ENCODE assay signal across 1 cellular context in genomic region chr14:52791204-52792096, GRCh38.
TF ChIP-seq lines count a peak whose summit lies in the region.

TSS of gene GNPNAT1 (minus strand) at chr14:52791607. CDS start at chr14:52784650, 6,957 bp downstream.

TF ChIP-seq in HepG2, 621 proteins besides CTCF, POLR2A, EP300 and RAD21 (continued from another document and continues in another):
- TF ChIP-seq ATF3 (CRISPR knock-in tag; IDR thresholded peaks at IDR 0.05), result peak; percentile 59
- TF ChIP-seq TAF15 (IDR thresholded peaks at IDR 0.05; ENCODE audit: low read depth, low read length, poor library complexity, severe bottlenecking), result no peak
- no peak for TF ChIP-seq PREB (CRISPR knock-in tag; IDR thresholded peaks at IDR 0.05)
- no peak for TF ChIP-seq ZNF468 (CRISPR knock-in tag; IDR thresholded peaks at IDR 0.05)
- TF ChIP-seq, protein P1, sequence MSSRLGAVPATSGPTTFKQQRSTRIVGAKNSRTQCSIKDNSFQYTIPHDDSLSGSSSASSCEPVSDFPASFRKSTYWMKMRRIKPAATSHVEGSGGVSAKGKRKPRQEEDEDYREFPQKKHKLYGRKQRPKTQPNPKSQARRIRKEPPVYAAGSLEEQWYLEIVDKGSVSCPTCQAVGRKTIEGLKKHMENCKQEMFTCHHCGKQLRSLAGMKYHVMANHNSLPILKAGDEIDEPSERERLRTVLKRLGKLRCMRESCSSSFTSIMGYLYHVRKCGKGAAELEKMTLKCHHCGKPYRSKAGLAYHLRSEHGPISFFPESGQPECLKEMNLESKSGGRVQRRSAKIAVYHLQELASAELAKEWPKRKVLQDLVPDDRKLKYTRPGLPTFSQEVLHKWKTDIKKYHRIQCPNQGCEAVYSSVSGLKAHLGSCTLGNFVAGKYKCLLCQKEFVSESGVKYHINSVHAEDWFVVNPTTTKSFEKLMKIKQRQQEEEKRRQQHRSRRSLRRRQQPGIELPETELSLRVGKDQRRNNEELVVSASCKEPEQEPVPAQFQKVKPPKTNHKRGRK (CRISPR knock-in tag; IDR thresholded peaks at IDR 0.05), result no peak
- no peak for TF ChIP-seq TBL1XR1 (IDR thresholded peaks at IDR 0.05; ENCODE audit: borderline replicate concordance, low read length, partially characterized antibody)
- no peak for TF ChIP-seq FOXK2 (IDR thresholded peaks at IDR 0.05)
- peak; percentile 73; the same call in 1 of the 2 replicates for TF ChIP-seq ZNF609 (CRISPR knock-in tag; IDR thresholded peaks at IDR 0.05; ENCODE audit: borderline replicate concordance)
- TF ChIP-seq HMGA1 (CRISPR knock-in tag; conservative IDR thresholded peaks at IDR 0.05), result no peak
- TF ChIP-seq, protein P2, sequence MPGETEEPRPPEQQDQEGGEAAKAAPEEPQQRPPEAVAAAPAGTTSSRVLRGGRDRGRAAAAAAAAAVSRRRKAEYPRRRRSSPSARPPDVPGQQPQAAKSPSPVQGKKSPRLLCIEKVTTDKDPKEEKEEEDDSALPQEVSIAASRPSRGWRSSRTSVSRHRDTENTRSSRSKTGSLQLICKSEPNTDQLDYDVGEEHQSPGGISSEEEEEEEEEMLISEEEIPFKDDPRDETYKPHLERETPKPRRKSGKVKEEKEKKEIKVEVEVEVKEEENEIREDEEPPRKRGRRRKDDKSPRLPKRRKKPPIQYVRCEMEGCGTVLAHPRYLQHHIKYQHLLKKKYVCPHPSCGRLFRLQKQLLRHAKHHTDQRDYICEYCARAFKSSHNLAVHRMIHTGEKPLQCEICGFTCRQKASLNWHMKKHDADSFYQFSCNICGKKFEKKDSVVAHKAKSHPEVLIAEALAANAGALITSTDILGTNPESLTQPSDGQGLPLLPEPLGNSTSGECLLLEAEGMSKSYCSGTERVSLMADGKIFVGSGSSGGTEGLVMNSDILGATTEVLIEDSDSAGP (CRISPR knock-in tag; IDR thresholded peaks at IDR 0.05; ENCODE audit: borderline replicate concordance), result peak; percentile 94
- peak; percentile 89; the same call in 1 of the 2 replicates for TF ChIP-seq ZNF772 (CRISPR knock-in tag; IDR thresholded peaks at IDR 0.05)
- peak; percentile 84; the same call in 1 of the 2 replicates for TF ChIP-seq ZNF317 (CRISPR knock-in tag; IDR thresholded peaks at IDR 0.05)
- TF ChIP-seq ASH2L (IDR thresholded peaks at IDR 0.05; ENCODE audit: insufficient read length, low read depth, low read length), result peak; percentile 66
- peak; percentile 18; the same call in 1 of the 2 replicates for TF ChIP-seq ZNF670 (CRISPR knock-in tag; IDR thresholded peaks at IDR 0.05; ENCODE audit: borderline replicate concordance)
- TF ChIP-seq IRF9 (CRISPR knock-in tag; IDR thresholded peaks at IDR 0.05; ENCODE audit: borderline replicate concordance), result peak; percentile 77
- peak; percentile 87; the same call in 1 of the 2 replicates for TF ChIP-seq ZNF232 (CRISPR knock-in tag; IDR thresholded peaks at IDR 0.05; ENCODE audit: borderline replicate concordance)
- no peak for TF ChIP-seq ZNF850 (CRISPR knock-in tag; conservative IDR thresholded peaks at IDR 0.05)
- TF ChIP-seq, protein P3, sequence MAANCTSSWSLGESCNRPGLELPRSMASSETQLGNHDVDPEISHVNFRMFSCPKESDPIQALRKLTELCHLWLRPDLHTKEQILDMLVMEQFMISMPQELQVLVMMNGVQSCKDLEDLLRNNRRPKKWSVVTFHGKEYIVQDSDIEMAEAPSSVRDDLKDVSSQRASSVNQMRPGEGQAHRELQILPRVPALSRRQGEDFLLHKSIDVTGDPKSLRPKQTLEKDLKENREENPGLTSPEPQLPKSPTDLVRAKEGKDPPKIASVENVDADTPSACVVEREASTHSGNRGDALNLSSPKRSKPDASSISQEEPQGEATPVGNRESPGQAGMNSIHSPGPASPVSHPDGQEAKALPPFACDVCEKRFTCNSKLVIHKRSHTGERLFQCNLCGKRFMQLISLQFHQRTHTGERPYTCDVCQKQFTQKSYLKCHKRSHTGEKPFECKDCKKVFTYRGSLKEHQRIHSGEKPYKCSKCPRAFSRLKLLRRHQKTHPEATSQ (CRISPR knock-in tag; IDR thresholded peaks at IDR 0.05; ENCODE audit: borderline replicate concordance), result no peak; the same call in 1 of the 2 replicates
- no peak; the same call in none of the 2 replicates for TF ChIP-seq ZNF121 (CRISPR knock-in tag; IDR thresholded peaks at IDR 0.05)
- TF ChIP-seq MAFG (CRISPR knock-in tag; IDR thresholded peaks at IDR 0.05), result no peak
- peak; percentile 35; the same call in 1 of the 2 replicates for TF ChIP-seq NCOA2 (CRISPR knock-in tag; IDR thresholded peaks at IDR 0.05)
- no peak for TF ChIP-seq FOXA3 (CRISPR knock-in tag; IDR thresholded peaks at IDR 0.05)
- no peak for TF ChIP-seq TCF7L2 (IDR thresholded peaks at IDR 0.05; ENCODE audit: low read depth, low read length)
- peak; percentile 55; the same call in 1 of the 2 replicates for TF ChIP-seq ZNF12 (CRISPR knock-in tag; IDR thresholded peaks at IDR 0.05)
- peak; percentile 24 for TF ChIP-seq JARID2 (CRISPR knock-in tag; IDR thresholded peaks at IDR 0.05; ENCODE audit: insufficient replicate concordance)
- TF ChIP-seq KDM5B (CRISPR knock-in tag; IDR thresholded peaks at IDR 0.05; ENCODE audit: borderline replicate concordance), result peak; percentile 91; the same call in 1 of the 2 replicates
- peak; percentile 66; the same call in 1 of the 2 replicates for TF ChIP-seq ZSCAN9 (CRISPR knock-in tag; IDR thresholded peaks at IDR 0.05; ENCODE audit: borderline replicate concordance)
- TF ChIP-seq ZNF614 (CRISPR knock-in tag; IDR thresholded peaks at IDR 0.05; ENCODE audit: borderline replicate concordance), result peak; percentile 89
- TF ChIP-seq ZNF75D (CRISPR knock-in tag; IDR thresholded peaks at IDR 0.05; ENCODE audit: borderline replicate concordance), result no peak
- TF ChIP-seq ZNF652 (CRISPR knock-in tag; IDR thresholded peaks at IDR 0.05; ENCODE audit: borderline replicate concordance, low read depth), result no peak
- TF ChIP-seq, protein P4, sequence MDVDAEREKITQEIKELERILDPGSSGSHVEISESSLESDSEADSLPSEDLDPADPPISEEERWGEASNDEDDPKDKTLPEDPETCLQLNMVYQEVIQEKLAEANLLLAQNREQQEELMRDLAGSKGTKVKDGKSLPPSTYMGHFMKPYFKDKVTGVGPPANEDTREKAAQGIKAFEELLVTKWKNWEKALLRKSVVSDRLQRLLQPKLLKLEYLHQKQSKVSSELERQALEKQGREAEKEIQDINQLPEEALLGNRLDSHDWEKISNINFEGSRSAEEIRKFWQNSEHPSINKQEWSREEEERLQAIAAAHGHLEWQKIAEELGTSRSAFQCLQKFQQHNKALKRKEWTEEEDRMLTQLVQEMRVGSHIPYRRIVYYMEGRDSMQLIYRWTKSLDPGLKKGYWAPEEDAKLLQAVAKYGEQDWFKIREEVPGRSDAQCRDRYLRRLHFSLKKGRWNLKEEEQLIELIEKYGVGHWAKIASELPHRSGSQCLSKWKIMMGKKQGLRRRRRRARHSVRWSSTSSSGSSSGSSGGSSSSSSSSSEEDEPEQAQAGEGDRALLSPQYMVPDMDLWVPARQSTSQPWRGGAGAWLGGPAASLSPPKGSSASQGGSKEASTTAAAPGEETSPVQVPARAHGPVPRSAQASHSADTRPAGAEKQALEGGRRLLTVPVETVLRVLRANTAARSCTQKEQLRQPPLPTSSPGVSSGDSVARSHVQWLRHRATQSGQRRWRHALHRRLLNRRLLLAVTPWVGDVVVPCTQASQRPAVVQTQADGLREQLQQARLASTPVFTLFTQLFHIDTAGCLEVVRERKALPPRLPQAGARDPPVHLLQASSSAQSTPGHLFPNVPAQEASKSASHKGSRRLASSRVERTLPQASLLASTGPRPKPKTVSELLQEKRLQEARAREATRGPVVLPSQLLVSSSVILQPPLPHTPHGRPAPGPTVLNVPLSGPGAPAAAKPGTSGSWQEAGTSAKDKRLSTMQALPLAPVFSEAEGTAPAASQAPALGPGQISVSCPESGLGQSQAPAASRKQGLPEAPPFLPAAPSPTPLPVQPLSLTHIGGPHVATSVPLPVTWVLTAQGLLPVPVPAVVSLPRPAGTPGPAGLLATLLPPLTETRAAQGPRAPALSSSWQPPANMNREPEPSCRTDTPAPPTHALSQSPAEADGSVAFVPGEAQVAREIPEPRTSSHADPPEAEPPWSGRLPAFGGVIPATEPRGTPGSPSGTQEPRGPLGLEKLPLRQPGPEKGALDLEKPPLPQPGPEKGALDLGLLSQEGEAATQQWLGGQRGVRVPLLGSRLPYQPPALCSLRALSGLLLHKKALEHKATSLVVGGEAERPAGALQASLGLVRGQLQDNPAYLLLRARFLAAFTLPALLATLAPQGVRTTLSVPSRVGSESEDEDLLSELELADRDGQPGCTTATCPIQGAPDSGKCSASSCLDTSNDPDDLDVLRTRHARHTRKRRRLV (CRISPR knock-in tag; IDR thresholded peaks at IDR 0.05), result 0 out of 2 replicates have a peak, but pooled peaks have one; percentile 44
- TF ChIP-seq, protein P5, sequence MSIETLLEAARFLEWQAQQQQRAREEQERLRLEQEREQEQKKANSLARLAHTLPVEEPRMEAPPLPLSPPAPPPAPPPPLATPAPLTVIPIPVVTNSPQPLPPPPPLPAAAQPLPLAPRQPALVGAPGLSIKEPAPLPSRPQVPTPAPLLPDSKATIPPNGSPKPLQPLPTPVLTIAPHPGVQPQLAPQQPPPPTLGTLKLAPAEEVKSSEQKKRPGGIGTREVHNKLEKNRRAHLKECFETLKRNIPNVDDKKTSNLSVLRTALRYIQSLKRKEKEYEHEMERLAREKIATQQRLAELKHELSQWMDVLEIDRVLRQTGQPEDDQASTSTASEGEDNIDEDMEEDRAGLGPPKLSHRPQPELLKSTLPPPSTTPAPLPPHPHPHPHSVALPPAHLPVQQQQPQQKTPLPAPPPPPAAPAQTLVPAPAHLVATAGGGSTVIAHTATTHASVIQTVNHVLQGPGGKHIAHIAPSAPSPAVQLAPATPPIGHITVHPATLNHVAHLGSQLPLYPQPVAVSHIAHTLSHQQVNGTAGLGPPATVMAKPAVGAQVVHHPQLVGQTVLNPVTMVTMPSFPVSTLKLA (IDR thresholded peaks at IDR 0.05), result no peak
- TF ChIP-seq ZBTB1 (CRISPR knock-in tag; IDR thresholded peaks at IDR 0.05; ENCODE audit: borderline replicate concordance), result no peak
- TF ChIP-seq ZNF18 (CRISPR knock-in tag; IDR thresholded peaks at IDR 0.05; ENCODE audit: insufficient replicate concordance), result peak; percentile 92
- TF ChIP-seq ZNF784 (CRISPR knock-in tag; IDR thresholded peaks at IDR 0.05; ENCODE audit: borderline replicate concordance), result peak; percentile 46; the same call in 1 of the 2 replicates
